ENCODE assay signal across 7 cellular contexts in the genomic region with DNA sequence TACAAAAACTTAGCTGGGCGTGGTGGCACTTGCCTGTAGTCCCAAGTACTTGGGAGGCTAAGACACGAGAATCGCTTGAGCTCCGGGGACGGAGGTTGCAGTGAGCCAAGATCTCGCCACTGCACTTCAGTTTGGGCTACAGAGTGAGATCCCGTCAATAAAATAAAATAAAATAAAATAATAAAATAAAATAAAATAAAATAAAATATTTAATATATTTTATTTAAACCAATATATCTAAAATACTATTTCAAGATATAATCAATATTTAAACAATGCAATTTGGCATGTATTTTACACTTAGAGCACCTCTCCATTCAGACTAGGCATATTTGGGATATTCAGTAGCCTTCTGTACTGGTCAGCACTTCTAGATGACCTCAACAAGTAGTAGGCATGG.
"Had no signal": no experiment of that assay in that cellular context is flagged by ENCODE, and none has a peak within 500 bp of the region (broad histone marks: within the 10 kb centered on the region; RNA-seq: fewer than 3 reads in every experiment).

No MANE protein-coding gene starts in this region.

- H3K9me3 Mint-ChIP-seq: IgD-negative memory B cell had no signal

- H3K4me3 Mint-ChIP-seq: IgD-negative memory B cell had no signal

- ATAC-seq: HepG2, K562 had no signal

- H3K27ac Mint-ChIP-seq: IgD-negative memory B cell had no signal

- H3K4me3 ChIP-seq: K562 had no signal

- H3K27ac ChIP-seq: HL-60 had no signal

- H3K27me3 Mint-ChIP-seq: IgD-negative memory B cell had no signal

- DNase-seq: IMR-90, KBM-7, KG1 had no signal
